In the genomic region with DNA sequence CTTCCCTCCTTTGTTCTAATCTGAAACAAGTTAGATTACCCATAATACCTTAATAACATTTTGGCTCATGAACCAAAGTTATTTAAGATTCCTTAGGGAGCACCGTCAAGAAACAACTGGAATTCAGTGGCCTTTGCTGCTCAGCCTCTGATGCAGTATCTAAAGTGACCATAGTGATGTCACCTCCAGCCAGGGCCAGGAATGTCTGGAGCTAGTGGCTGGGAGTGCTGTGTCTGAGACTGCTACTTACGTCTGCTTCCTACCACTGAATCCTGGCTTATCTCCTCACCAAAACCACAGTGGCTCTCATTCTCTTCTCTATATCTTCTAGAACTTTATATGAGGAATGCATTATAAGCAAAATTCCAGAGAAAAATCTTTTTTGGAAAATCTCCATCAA, we compare ENCODE assay signal across 19 cellular contexts.
DNase-seq lines count a peak whose midpoint lies in the region; ATAC-seq and TF ChIP-seq lines count a peak whose summit lies in the region.
"Had no signal": no experiment of that assay in that cellular context is flagged by ENCODE, and none has a peak within 500 bp of the region (broad histone marks: within the 10 kb centered on the region; RNA-seq: fewer than 3 reads in every experiment).

No MANE protein-coding gene starts in this region.

- no peak for TF ChIP-seq CTCF in osteocyte (IDR thresholded peaks at IDR 0.05)

- ATAC-seq in GM18861 (IDR thresholded peaks at IDR 0.05; ENCODE audit: unreplicated experiment): no peak
- ATAC-seq: GM12878, mucosa of descending colon had no signal

- DNase-seq in A172 (ENCODE audit: low spot score) (peak; percentile 8), RPMI7951 (ENCODE audit: low read depth) (peak; percentile 1), fibroblast of peridontal ligament (ENCODE audit: extremely low read depth) (peak; percentile 59), myocyte (ENCODE audit: low read depth) (peak; percentile 41), osteocyte (ENCODE audit: extremely low spot score, unreplicated experiment) (no peak), 8988T (no peak)
- no peak for DNase-seq in stimulated activated CD4-positive, alpha-beta T cell treated with anti-CD3 and anti-CD28 coated beads, Interleukin-4, amount 100 ng/mL, for 1 hour
- DNase-seq: activated CD8-positive, alpha-beta memory T cell treated with anti-CD3 and anti-CD28 coated beads, Interleukin-2, amount 50 U/mL, for 48 hours; CD4-positive, CD25-positive, alpha-beta regulatory T cell; DMS153; dorsolateral prefrontal cortex; GF-D8; mucosa of descending colon; NCI-H774; SIG-M5; stimulated activated CD4-positive, alpha-beta T cell treated with anti-CD3 and anti-CD28 coated beads, Interleukin-15, amount 100 ng/mL, for 24 hours had no signal

- no peaks in the 10 kb centered on the region for H3K36me3 Mint-ChIP-seq in osteocyte (ENCODE audit: unreplicated experiment)
- H3K36me3 Mint-ChIP-seq: CD4-positive, CD25-positive, alpha-beta regulatory T cell had no signal

- H3K4me1 Mint-ChIP-seq in osteocyte (ENCODE audit: unreplicated experiment): no peaks in the 10 kb centered on the region
- H3K4me1 Mint-ChIP-seq: CD4-positive, CD25-positive, alpha-beta regulatory T cell had no signal

- H3K27ac Mint-ChIP-seq in osteocyte (ENCODE audit: unreplicated experiment): no peak overlapping the region
- H3K27ac Mint-ChIP-seq: CD4-positive, CD25-positive, alpha-beta regulatory T cell; T-helper 1 cell treated with Interleukin-12 subunit alpha and Interleukin-12 subunit beta and Interleukin-4 antibody, amounts not matched to agents 30 μg/mL and 1 μg/mL, for 36 hours had no signal

- no peak overlapping the region for H3K4me3 Mint-ChIP-seq in osteocyte (ENCODE audit: unreplicated experiment)
- H3K4me3 Mint-ChIP-seq: CD4-positive, CD25-positive, alpha-beta regulatory T cell; T-helper 1 cell treated with Interleukin-12 subunit alpha and Interleukin-12 subunit beta and Interleukin-4 antibody, amounts not matched to agents 30 μg/mL and 1 μg/mL, for 36 hours had no signal

- H3K27me3 Mint-ChIP-seq in osteocyte (ENCODE audit: unreplicated experiment): no peaks in the 10 kb centered on the region
- H3K27me3 Mint-ChIP-seq: CD4-positive, CD25-positive, alpha-beta regulatory T cell had no signal

- H3K9me3 Mint-ChIP-seq in osteocyte (ENCODE audit: unreplicated experiment): no peaks in the 10 kb centered on the region

Comparison
In these comparisons a context has a peak if more than half of its experiments do, and no peak if none do; other contexts are left out.
1. DNase-seq: peak in A172 (single experiment), RPMI7951 (single experiment), fibroblast of peridontal ligament (single experiment) and myocyte (single experiment); none in osteocyte (single experiment), 8988T (single experiment) and stimulated activated CD4-positive, alpha-beta T cell treated with anti-CD3 and anti-CD28 coated beads, Interleukin-4, amount 100 ng/mL, for 1 hour (single experiment).